ENCODE assay signal across 2 cellular contexts in genomic region chr2:72996152-72996502, GRCh38.
TF ChIP-seq lines count a peak whose summit lies in the region.

No MANE protein-coding gene starts in this region.

TF ChIP-seq in liver, 16 proteins besides CTCF, POLR2A, EP300 and RAD21 (continued from another document):
- TF ChIP-seq GABPA (IDR thresholded peaks at IDR 0.05 in 1 of 2, conservative IDR thresholded peaks at IDR 0.05 in 1 of 2) (no peak), HNF4G (IDR thresholded peaks at IDR 0.05) (no peak)
TF ChIP-seq in liver: peak in this region for 0.

TF ChIP-seq in HepG2, 621 proteins besides CTCF, POLR2A, EP300 and RAD21 (continued from another document):
- TF ChIP-seq ZNF18 (CRISPR knock-in tag; IDR thresholded peaks at IDR 0.05; ENCODE audit: insufficient replicate concordance) (no peak), ATM (IDR thresholded peaks at IDR 0.05; ENCODE audit: borderline replicate concordance) (no peak), PATZ1 (CRISPR knock-in tag; IDR thresholded peaks at IDR 0.05) (no peak), FUBP1 (CRISPR knock-in tag; IDR thresholded peaks at IDR 0.05; ENCODE audit: borderline replicate concordance) (no peak), USF2 (IDR thresholded peaks at IDR 0.05; ENCODE audit: low read depth, low read length) (no peak), USF2 (CRISPR knock-in tag; IDR thresholded peaks at IDR 0.05; ENCODE audit: borderline replicate concordance) (no peak), POGZ (CRISPR knock-in tag; IDR thresholded peaks at IDR 0.05) (no peak), TBX2 (CRISPR knock-in tag; IDR thresholded peaks at IDR 0.05; ENCODE audit: borderline replicate concordance) (no peak), ETS1 (CRISPR knock-in tag; IDR thresholded peaks at IDR 0.05) (no peak), ADNP (CRISPR knock-in tag; IDR thresholded peaks at IDR 0.05) (no peak), NBN (conservative IDR thresholded peaks at IDR 0.05) (no peak), KDM1A (CRISPR knock-in tag; IDR thresholded peaks at IDR 0.05) (no peak), HMGXB4 (CRISPR knock-in tag; IDR thresholded peaks at IDR 0.05; ENCODE audit: borderline replicate concordance in 1 of 2, low read depth in 1 of 2) (no peak), STAT5B (CRISPR knock-in tag; IDR thresholded peaks at IDR 0.05) (no peak), RFX1 (IDR thresholded peaks at IDR 0.05) (no peak), HOXA5 (CRISPR knock-in tag; IDR thresholded peaks at IDR 0.05) (no peak), CENPT (CRISPR knock-in tag; IDR thresholded peaks at IDR 0.05; ENCODE audit: low read depth) (no peak), CBX1 (IDR thresholded peaks at IDR 0.05; ENCODE audit: low read depth) (no peak), ZNF576 (CRISPR knock-in tag; IDR thresholded peaks at IDR 0.05) (no peak)
